ENCODE assay signal across 32 cellular contexts in the genomic region with DNA sequence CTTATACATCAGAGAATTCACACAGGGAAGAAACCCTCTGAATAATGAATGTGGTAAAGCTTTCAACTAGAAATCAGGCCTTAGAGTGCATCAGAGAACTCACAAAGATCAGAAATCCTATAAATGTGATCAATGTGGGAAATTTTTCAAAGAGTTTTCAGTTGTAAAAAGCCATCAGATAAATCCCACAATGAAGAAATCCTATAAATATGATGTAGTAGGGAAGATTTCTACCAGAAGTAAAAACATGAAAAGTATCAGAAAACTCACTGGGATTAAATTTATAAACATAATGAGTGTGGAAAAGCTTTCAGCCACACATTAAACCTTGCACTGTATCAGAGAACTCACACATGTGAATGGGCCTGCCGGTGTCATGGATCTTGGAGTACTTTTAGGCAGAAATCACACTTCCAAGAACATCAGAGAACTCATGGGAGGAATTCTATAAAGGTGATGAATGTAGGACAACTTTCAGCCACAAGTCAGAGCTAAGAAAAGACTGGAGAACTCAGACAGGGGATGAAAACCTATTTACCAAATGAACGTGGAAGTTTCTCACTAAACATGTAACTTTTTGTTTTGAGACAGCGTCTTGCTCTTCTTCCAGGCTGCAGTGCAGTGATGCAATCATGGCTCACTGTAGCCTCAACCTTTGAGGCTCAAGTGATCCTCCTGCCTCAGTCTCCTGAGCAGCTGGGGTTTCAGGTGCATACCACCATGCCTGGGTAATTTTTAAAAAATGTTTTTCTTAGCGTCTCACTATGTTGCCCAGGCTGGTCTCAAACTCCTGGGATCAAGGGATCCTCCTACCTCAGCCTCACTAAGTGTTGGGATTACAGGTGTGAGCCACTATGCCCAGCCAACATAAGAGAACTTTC.
"Had no signal": no experiment of that assay in that cellular context is flagged by ENCODE, and none has a peak within 500 bp of the region (broad histone marks: within the 10 kb centered on the region; RNA-seq: fewer than 3 reads in every experiment).

No MANE protein-coding gene starts in this region.

- H3K27ac ChIP-seq: ascending aorta, breast epithelium, cardiac muscle cell, colonic mucosa, esophagus muscularis mucosa, foreskin keratinocyte, gastroesophageal sphincter, heart right ventricle, WERI-Rb-1 had no signal

- H3K27ac Mint-ChIP-seq: activated B cell treated with CpG ODN at 0.5 μM for 24 hours; activated CD8-positive, alpha-beta T cell treated with anti-CD3 and anti-CD28 coated beads for 36 hours; activated naive CD8-positive, alpha-beta T cell; activated T-helper 17 cell treated with anti-CD3 and anti-CD28 coated beads, Interleukin-2, amount 50 U/mL, for 72 hours; brain; T-helper 17 cell; T-helper 2 cell treated with Interferon-gamma antibody and Interleukin-4, amounts not matched to agents 5 μg/mL and 100 μg/mL, for 36 hours had no signal

- H3K36me3 ChIP-seq: breast epithelium, cardiac muscle cell, colonic mucosa, WERI-Rb-1 had no signal

- H3K27me3 ChIP-seq: ascending aorta, breast epithelium, cardiac muscle cell, colonic mucosa, esophagus muscularis mucosa, foreskin keratinocyte, gastroesophageal sphincter, heart right ventricle had no signal

- H3K4me1 ChIP-seq: ascending aorta, breast epithelium, colonic mucosa, esophagus muscularis mucosa, foreskin keratinocyte, gastroesophageal sphincter, heart right ventricle had no signal

- H3K4me1 Mint-ChIP-seq: activated B cell treated with CpG ODN at 0.5 μM for 24 hours; activated T-helper 17 cell treated with anti-CD3 and anti-CD28 coated beads, Interleukin-2, amount 50 U/mL, for 72 hours; brain; T-helper 17 cell had no signal

- H3K4me3 Mint-ChIP-seq: activated B cell treated with CpG ODN at 0.5 μM for 24 hours; activated CD8-positive, alpha-beta T cell treated with anti-CD3 and anti-CD28 coated beads for 36 hours; activated naive CD8-positive, alpha-beta T cell; activated T-cell treated with anti-CD3 and anti-CD28 coated beads, Interleukin-2, amount 50 U/mL, for 4 hours; activated T-helper 17 cell treated with anti-CD3 and anti-CD28 coated beads, Interleukin-2, amount 50 U/mL, for 72 hours; brain; T-helper 17 cell; T-helper 2 cell treated with Interferon-gamma antibody and Interleukin-4, amounts not matched to agents 5 μg/mL and 100 μg/mL, for 36 hours had no signal

- H3K9me3 ChIP-seq: colonic mucosa had no signal

- H3K27me3 Mint-ChIP-seq: activated B cell treated with CpG ODN at 0.5 μM for 24 hours; activated T-helper 17 cell treated with anti-CD3 and anti-CD28 coated beads, Interleukin-2, amount 50 U/mL, for 72 hours; T-helper 17 cell had no signal

- DNase-seq: activated B cell treated with CpG ODN at 0.5 μM for 24 hours; activated CD4-positive, alpha-beta T cell treated with anti-CD3 and anti-CD28 coated beads for 48 hours; activated CD4-positive, alpha-beta T cell treated with anti-CD3 and anti-CD28 coated beads, Interleukin-2, amount 50 U/mL, for 1 hour; activated CD4-positive, alpha-beta T cell treated with anti-CD3 and anti-CD28 coated beads, Interleukin-2, amount 50 U/mL, for 48 hours; activated CD8-positive, alpha-beta memory T cell treated with anti-CD3 and anti-CD28 coated beads for 24 hours; activated CD8-positive, alpha-beta T cell treated with anti-CD3 and anti-CD28 coated beads for 36 hours; activated effector memory CD4-positive, alpha-beta T cell treated with Interleukin-2 at 50 U/mL for 16 hours; activated gamma-delta T cell treated with Interleukin-2 at 50 U/mL for 16 hours; activated naive CD4-positive, alpha-beta T cell treated with anti-CD3 and anti-CD28 coated beads, Interleukin-2, amount 50 U/mL, for 16 hours; activated naive CD4-positive, alpha-beta T cell treated with Interleukin-2 at 50 U/mL for 16 hours; activated T-cell treated with anti-CD3 and anti-CD28 coated beads, Interleukin-2, amount 50 U/mL, for 4 hours; central memory CD4-positive, alpha-beta T cell; cerebellar nuclear complex; colonic mucosa; effector CD8-positive, alpha-beta T cell; erythroblast; heart right ventricle; T-helper 1 cell; T-helper 17 cell; T1000; WERI-Rb-1 had no signal

- ATAC-seq: activated CD4-positive, CD25-positive, alpha-beta regulatory T cell treated with anti-CD3 and anti-CD28 coated beads, Interleukin-2, amount 50 U/mL, for 24 hours; activated CD8-positive, alpha-beta T cell treated with anti-CD3 and anti-CD28 coated beads for 36 hours; activated T-cell treated with anti-CD3 and anti-CD28 coated beads, Interleukin-2, amount 50 U/mL, for 4 hours; activated T-helper 17 cell treated with anti-CD3 and anti-CD28 coated beads, Interleukin-2, amount 50 U/mL, for 72 hours; foreskin keratinocyte; gastroesophageal sphincter; heart right ventricle; T-helper 17 cell had no signal

- H3K4me3 ChIP-seq: ascending aorta, cardiac muscle cell, colonic mucosa, esophagus muscularis mucosa, gastroesophageal sphincter, heart right ventricle had no signal
